ENCODE assay signal across 9 cellular contexts in the genomic region with DNA sequence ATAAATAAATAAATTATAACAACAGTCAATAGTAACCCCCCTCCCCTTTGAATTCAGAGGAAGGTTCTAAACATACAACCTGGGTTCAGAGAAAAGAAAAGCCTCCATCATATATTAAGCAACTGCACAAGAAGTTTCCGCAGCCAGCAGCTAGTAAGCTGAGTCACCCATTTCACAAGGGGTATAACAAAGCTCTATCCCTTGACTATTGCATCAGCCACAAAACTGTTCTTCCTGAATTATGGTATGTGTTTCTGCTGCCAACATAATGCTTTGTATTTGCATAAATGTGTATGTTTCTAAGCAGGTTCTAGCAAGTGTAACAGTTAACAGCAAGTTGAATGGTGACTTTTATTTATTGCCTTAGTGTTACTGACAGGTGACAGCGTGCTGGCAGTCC. TPM values are rescaled to one million over a fixed set of nuclear protein-coding genes. Genes with fewer than 3 reads are reported as not detected.
A peak's percentile ranks its signal among the peaks of the same experiment; 100 is the strongest.
DNase-seq lines count a peak whose midpoint lies in the region; ATAC-seq and TF ChIP-seq lines count a peak whose summit lies in the region.
"Had no signal": no experiment of that assay in that cellular context is flagged by ENCODE, and none has a peak within 500 bp of the region (broad histone marks: within the 10 kb centered on the region; RNA-seq: fewer than 3 reads in every experiment).

No MANE protein-coding gene starts in this region.

- 82% methylated on average over 2 of the region's 2 CpGs for WGBS in SK-N-SH (ENCODE audit: low lambda C conversion rate)

- H3K4me3 ChIP-seq in SK-N-SH (ENCODE audit: low read depth in 2 of 2, low read length in 1 of 2): no peak overlapping the region
- H3K4me3 ChIP-seq: psoas muscle had no signal

- no peak overlapping the region for H3K9ac ChIP-seq in SK-N-SH

- H3K4me2 ChIP-seq in SK-N-SH: no peak overlapping the region

- 0 out of 2 replicates have a peak overlapping the region, but pooled peaks have one; percentile 49 for H2AFZ ChIP-seq in SK-N-SH (ENCODE audit: low read depth)

- TF ChIP-seq EP300 in SK-N-SH (IDR thresholded peaks at IDR 0.05; ENCODE audit: borderline replicate concordance in 1 of 2, low read depth in 1 of 2, low read length in 1 of 2): no peak

- ATAC-seq in SK-N-SH treated with all-trans-retinoic acid at 6 μM for 48 hours: no peak
- no peak for ATAC-seq in GM18498 (IDR thresholded peaks at IDR 0.05; ENCODE audit: unreplicated experiment)

- no peaks in the 10 kb centered on the region for H3K36me3 ChIP-seq in SK-N-SH (replicated peaks in 1 of 2; ENCODE audit: control insufficient read depth in 1 of 2, insufficient read depth in 2 of 2, low read length in 1 of 2)

- no peaks in the 10 kb centered on the region for H3K79me2 ChIP-seq in SK-N-SH (ENCODE audit: insufficient read depth)

- no peaks in the 10 kb centered on the region for H4K20me1 ChIP-seq in SK-N-SH (ENCODE audit: insufficient read depth)

- POLR2A ChIA-PET in SK-N-SH (lab: Yijun Ruan, JAX): no interaction called here

- DNase-seq in SK-N-SH (no peak), NCI-H226 (peak; percentile 91), dedifferentiated amniotic fluid mesenchymal stem cell (ENCODE audit: extremely low spot score) (peak; percentile 90), renal cortical epithelial cell (ENCODE audit: low read depth) (peak; percentile 78), NCI-H2081 treated with DMSO at 0.1 percent for 48 hours (lab: John Stamatoyannopoulos, UW) (no peak), COR-L47 (lab: John Stamatoyannopoulos, UW) (no peak)
- DNase-seq: psoas muscle had no signal

- no peak for TF ChIP-seq CTCF in SK-N-SH (IDR thresholded peaks at IDR 0.05)

- peaks cover 0 to 5% of the 10 kb centered on the region in 2 experiments; a peak in 1 of 4 replicates for H3K4me1 ChIP-seq in SK-N-SH (ENCODE audit: control insufficient read depth in 1 of 2, insufficient read depth in 2 of 2, low read depth in 1 of 2, low read length in 1 of 2)
- H3K4me1 ChIP-seq: psoas muscle had no signal

- CTCF ChIA-PET in SK-N-SH (lab: Yijun Ruan, JAX): no interaction called here

- H3K9me3 ChIP-seq in SK-N-SH: no peaks in the 10 kb centered on the region
- H3K9me3 ChIP-seq: psoas muscle had no signal

- TF ChIP-seq RAD21 in SK-N-SH (IDR thresholded peaks at IDR 0.05; ENCODE audit: low read length): no peak

- no peaks in the 10 kb centered on the region for H3K27me3 ChIP-seq in SK-N-SH (ENCODE audit: insufficient read depth)

- no peaks in the 10 kb centered on the region for H3K9me2 ChIP-seq in SK-N-SH

- H3F3A ChIP-seq in SK-N-SH (replicated peaks; ENCODE audit: insufficient read depth): no peaks in the 10 kb centered on the region

- H3K27ac ChIP-seq in SK-N-SH (ENCODE audit: low read depth in 2 of 2, low read length in 1 of 2): no peak overlapping the region
- H3K27ac ChIP-seq: psoas muscle had no signal

TF ChIP-seq in SK-N-SH, 30 proteins besides CTCF, POLR2A, EP300 and RAD21 (continues in another document):
- TF ChIP-seq YY1 (IDR thresholded peaks at IDR 0.05; ENCODE audit: low read depth): no peak
- TF ChIP-seq NRF1 (IDR thresholded peaks at IDR 0.05; ENCODE audit: low read depth, low read length): no peak
- TF ChIP-seq RFX5 (IDR thresholded peaks at IDR 0.05; ENCODE audit: low read length): no peak
- TF ChIP-seq RXRA (IDR thresholded peaks at IDR 0.05; ENCODE audit: borderline replicate concordance, low read depth): no peak
- no peak for TF ChIP-seq FOXJ3 (CRISPR knock-in tag; IDR thresholded peaks at IDR 0.05)
- no peak for TF ChIP-seq EZH2phosphoT487 (IDR thresholded peaks at IDR 0.05; ENCODE audit: borderline replicate concordance, low read depth)
- no peak for TF ChIP-seq TAF1 (IDR thresholded peaks at IDR 0.05; ENCODE audit: borderline replicate concordance, low read depth, low read length)
- TF ChIP-seq SIN3A (IDR thresholded peaks at IDR 0.05; ENCODE audit: borderline replicate concordance, low read depth, low read length): no peak
- TF ChIP-seq, protein P1, sequence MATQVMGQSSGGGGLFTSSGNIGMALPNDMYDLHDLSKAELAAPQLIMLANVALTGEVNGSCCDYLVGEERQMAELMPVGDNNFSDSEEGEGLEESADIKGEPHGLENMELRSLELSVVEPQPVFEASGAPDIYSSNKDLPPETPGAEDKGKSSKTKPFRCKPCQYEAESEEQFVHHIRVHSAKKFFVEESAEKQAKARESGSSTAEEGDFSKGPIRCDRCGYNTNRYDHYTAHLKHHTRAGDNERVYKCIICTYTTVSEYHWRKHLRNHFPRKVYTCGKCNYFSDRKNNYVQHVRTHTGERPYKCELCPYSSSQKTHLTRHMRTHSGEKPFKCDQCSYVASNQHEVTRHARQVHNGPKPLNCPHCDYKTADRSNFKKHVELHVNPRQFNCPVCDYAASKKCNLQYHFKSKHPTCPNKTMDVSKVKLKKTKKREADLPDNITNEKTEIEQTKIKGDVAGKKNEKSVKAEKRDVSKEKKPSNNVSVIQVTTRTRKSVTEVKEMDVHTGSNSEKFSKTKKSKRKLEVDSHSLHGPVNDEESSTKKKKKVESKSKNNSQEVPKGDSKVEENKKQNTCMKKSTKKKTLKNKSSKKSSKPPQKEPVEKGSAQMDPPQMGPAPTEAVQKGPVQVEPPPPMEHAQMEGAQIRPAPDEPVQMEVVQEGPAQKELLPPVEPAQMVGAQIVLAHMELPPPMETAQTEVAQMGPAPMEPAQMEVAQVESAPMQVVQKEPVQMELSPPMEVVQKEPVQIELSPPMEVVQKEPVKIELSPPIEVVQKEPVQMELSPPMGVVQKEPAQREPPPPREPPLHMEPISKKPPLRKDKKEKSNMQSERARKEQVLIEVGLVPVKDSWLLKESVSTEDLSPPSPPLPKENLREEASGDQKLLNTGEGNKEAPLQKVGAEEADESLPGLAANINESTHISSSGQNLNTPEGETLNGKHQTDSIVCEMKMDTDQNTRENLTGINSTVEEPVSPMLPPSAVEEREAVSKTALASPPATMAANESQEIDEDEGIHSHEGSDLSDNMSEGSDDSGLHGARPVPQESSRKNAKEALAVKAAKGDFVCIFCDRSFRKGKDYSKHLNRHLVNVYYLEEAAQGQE (IDR thresholded peaks at IDR 0.05; ENCODE audit: low read depth, low read length): no peak
- no peak for TF ChIP-seq MXI1 (IDR thresholded peaks at IDR 0.05; ENCODE audit: low read depth, low read length)
- TF ChIP-seq FOXM1 (IDR thresholded peaks at IDR 0.05; ENCODE audit: low read depth): no peak
- no peak for TF ChIP-seq GABPA (IDR thresholded peaks at IDR 0.05; ENCODE audit: low read depth)
- TF ChIP-seq NFIC (IDR thresholded peaks at IDR 0.05; ENCODE audit: borderline replicate concordance): no peak
- no peak for TF ChIP-seq GATA2 (CRISPR knock-in tag; IDR thresholded peaks at IDR 0.05)

TF ChIP-seq in SK-N-SH treated with all-trans-retinoic acid at 6 μM for 48 hours, 23 proteins besides CTCF, POLR2A, EP300 and RAD21:
- TF ChIP-seq, protein P2, sequence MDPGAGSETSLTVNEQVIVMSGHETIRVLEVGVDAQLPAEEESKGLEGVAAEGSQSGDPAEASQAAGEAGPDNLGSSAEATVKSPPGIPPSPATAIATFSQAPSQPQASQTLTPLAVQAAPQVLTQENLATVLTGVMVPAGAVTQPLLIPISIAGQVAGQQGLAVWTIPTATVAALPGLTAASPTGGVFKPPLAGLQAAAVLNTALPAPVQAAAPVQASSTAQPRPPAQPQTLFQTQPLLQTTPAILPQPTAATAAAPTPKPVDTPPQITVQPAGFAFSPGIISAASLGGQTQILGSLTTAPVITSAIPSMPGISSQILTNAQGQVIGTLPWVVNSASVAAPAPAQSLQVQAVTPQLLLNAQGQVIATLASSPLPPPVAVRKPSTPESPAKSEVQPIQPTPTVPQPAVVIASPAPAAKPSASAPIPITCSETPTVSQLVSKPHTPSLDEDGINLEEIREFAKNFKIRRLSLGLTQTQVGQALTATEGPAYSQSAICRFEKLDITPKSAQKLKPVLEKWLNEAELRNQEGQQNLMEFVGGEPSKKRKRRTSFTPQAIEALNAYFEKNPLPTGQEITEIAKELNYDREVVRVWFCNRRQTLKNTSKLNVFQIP (CRISPR knock-in tag; IDR thresholded peaks at IDR 0.05; ENCODE audit: borderline replicate concordance, low read depth): no peak
- no peak for TF ChIP-seq ZNF70 (CRISPR knock-in tag; IDR thresholded peaks at IDR 0.05)
- no peak for TF ChIP-seq ARNTL (CRISPR knock-in tag; IDR thresholded peaks at IDR 0.05; ENCODE audit: borderline replicate concordance, low read depth)
- TF ChIP-seq ZFP30 (CRISPR knock-in tag; IDR thresholded peaks at IDR 0.05): no peak

RNA-seq across cellular contexts. Expression of a gene that starts 6.8 kb away (rescaled TPM):
- 5.0 and 7.0 TPM in 2 replicates for polyA plus RNA-seq in SK-N-SH (2012; rRNA removed)
- 6.0 and 6.3 TPM in 2 replicates for polyA plus RNA-seq in SK-N-SH (2012; cell fraction: cytosol; rRNA removed)
- polyA plus RNA-seq in SK-N-SH (2012; cell fraction: nucleus; rRNA removed): 4.0 and 9.9 TPM in 2 replicates
- total RNA-seq in renal cortical epithelial cell: 20.5 and 24.2 TPM in 2 replicates

Comparison
In these comparisons a context has a peak if more than half of its experiments do, and no peak if none do; other contexts are left out.
1. DNase-seq: peak in NCI-H226 (single experiment), dedifferentiated amniotic fluid mesenchymal stem cell (single experiment) and renal cortical epithelial cell (single experiment); none in SK-N-SH (single experiment), NCI-H2081 treated with DMSO at 0.1 percent for 48 hours (single experiment) and COR-L47 (single experiment).